In the genomic region with DNA sequence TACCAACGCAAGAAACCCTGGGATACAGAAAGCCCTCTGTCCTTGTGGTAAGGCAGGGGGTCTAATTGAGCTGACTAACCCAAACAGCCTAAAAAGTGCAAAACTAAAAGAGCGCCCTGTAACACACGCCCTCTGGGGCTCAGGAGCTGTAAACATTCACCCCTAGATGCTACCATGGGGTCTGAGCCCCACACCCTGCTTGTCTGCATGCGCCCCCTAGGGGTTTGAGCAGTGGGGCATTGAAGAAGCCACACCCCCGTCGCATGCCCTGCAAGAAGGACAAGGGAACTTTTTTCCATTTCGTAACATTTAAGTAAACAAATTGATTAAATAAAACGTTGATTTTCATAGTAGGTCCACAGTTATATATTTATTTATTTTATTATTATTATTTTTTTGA, we compare ENCODE assay signal across 9 cellular contexts.
A peak's percentile ranks its signal among the peaks of the same experiment; 100 is the strongest.
DNase-seq lines count a peak whose midpoint lies in the region; ATAC-seq, FAIRE-seq and TF ChIP-seq lines count a peak whose summit lies in the region.
"Had no signal": no experiment of that assay in that cellular context is flagged by ENCODE, and none has a peak within 500 bp of the region (broad histone marks: within the 10 kb centered on the region; RNA-seq: fewer than 3 reads in every experiment).

No MANE protein-coding gene starts in this region.

- no peaks in the 10 kb centered on the region for H3K36me3 ChIP-seq in astrocyte (ENCODE audit: insufficient read depth, low read length)
- no peaks in the 10 kb centered on the region for H3K36me3 ChIP-seq in left ventricle myocardium inferior

- H3K36me3 Mint-ChIP-seq in astrocyte (ENCODE audit: low read depth, unreplicated experiment), result peaks cover 3% of the 10 kb centered on the region

- H3K9me3 ChIP-seq in astrocyte (ENCODE audit: insufficient read depth, low read depth, low read length) (no peaks in the 10 kb centered on the region), left ventricle myocardium inferior (replicated peaks) (no peaks in the 10 kb centered on the region)

- H3K4me1 ChIP-seq in astrocyte (ENCODE audit: insufficient read depth, low read length), result no peaks in the 10 kb centered on the region
- no peaks in the 10 kb centered on the region for H3K4me1 ChIP-seq in left ventricle myocardium inferior

- H4K20me1 ChIP-seq in astrocyte (ENCODE audit: insufficient read depth, low read length), result no peaks in the 10 kb centered on the region

- ATAC-seq in GM18868 (IDR thresholded peaks at IDR 0.05; ENCODE audit: unreplicated experiment) (peak; percentile 71), HG03378 (IDR thresholded peaks at IDR 0.05; ENCODE audit: unreplicated experiment) (peak; percentile 60), HG03025 (IDR thresholded peaks at IDR 0.05; ENCODE audit: low FRiP score, unreplicated experiment) (no peak), GM21619 (IDR thresholded peaks at IDR 0.05; ENCODE audit: unreplicated experiment) (no peak), Right ventricle myocardium inferior (no peak)

- no peak for FAIRE-seq in astrocyte (lab: Jason Lieb, UNC)

- H3K27ac ChIP-seq in astrocyte (ENCODE audit: low read depth, low read length) (no peak overlapping the region), left ventricle myocardium inferior (replicated peaks) (no peak overlapping the region)

- no peak overlapping the region for H3K4me2 ChIP-seq in astrocyte (ENCODE audit: low read length)

- peaks cover 5% of the 10 kb centered on the region for H3K4me1 Mint-ChIP-seq in astrocyte (ENCODE audit: low read depth, unreplicated experiment)

- peak; percentile 6 for DNase-seq in GM10266 (ENCODE audit: extremely low spot score)
- DNase-seq in astrocyte (ENCODE audit: low read depth), result no peak
- DNase-seq in left ventricle myocardium inferior, result no peak
- no peak for DNase-seq in Right ventricle myocardium inferior (ENCODE audit: missing footprints)
- DNase-seq: NCI-H2029 treated with DMSO at 0.1 percent for 48 hours had no signal

- H3K4me3 ChIP-seq in astrocyte (ENCODE audit: insufficient read depth, low read depth, low read length) (no peak overlapping the region), left ventricle myocardium inferior (no peak overlapping the region)

- intact Hi-C loops in left ventricle myocardium inferior (cut with micrococcal nuclease), result no loop called here
- intact Hi-C loops in Right ventricle myocardium inferior (cut with DNase I), result no loop called here

- TF ChIP-seq CTCF in GM10266 (IDR thresholded peaks at IDR 0.05; ENCODE audit: control insufficient read depth, insufficient read depth, low read depth, missing control alignments), result peak; percentile 47
- TF ChIP-seq CTCF in astrocyte (IDR thresholded peaks at IDR 0.05; ENCODE audit: insufficient read depth, low read depth, low read length), result peak; percentile 3
- TF ChIP-seq CTCF in left ventricle myocardium inferior (IDR thresholded peaks at IDR 0.05; ENCODE audit: borderline replicate concordance), result no peak

- no peak overlapping the region for H3K9ac ChIP-seq in astrocyte (ENCODE audit: low read length)

- H3K9me3 Mint-ChIP-seq in astrocyte (ENCODE audit: unreplicated experiment), result no peaks in the 10 kb centered on the region

- no peak overlapping the region for H3K27ac Mint-ChIP-seq in astrocyte (ENCODE audit: unreplicated experiment)

- H3K27me3 Mint-ChIP-seq in astrocyte (ENCODE audit: low read depth, unreplicated experiment), result no peaks in the 10 kb centered on the region

- H2AFZ ChIP-seq in astrocyte (ENCODE audit: low read depth, low read length), result no peak overlapping the region

- H3K27me3 ChIP-seq in astrocyte (ENCODE audit: insufficient read depth, low read length) (no peaks in the 10 kb centered on the region), left ventricle myocardium inferior (ENCODE audit: low read depth) (no peaks in the 10 kb centered on the region)

- H3K4me3 Mint-ChIP-seq in astrocyte (ENCODE audit: unreplicated experiment), result no peak overlapping the region

- H3K79me2 ChIP-seq in astrocyte (ENCODE audit: insufficient read depth, low read length), result no peaks in the 10 kb centered on the region

Comparison
In these comparisons a context has a peak if more than half of its experiments do, and no peak if none do; other contexts are left out.
1. ATAC-seq: peak in GM18868 (single experiment) and HG03378 (single experiment); none in HG03025 (single experiment), GM21619 (single experiment) and Right ventricle myocardium inferior (single experiment).